8 cellular contexts compared by ENCODE assay signal in the genomic region with DNA sequence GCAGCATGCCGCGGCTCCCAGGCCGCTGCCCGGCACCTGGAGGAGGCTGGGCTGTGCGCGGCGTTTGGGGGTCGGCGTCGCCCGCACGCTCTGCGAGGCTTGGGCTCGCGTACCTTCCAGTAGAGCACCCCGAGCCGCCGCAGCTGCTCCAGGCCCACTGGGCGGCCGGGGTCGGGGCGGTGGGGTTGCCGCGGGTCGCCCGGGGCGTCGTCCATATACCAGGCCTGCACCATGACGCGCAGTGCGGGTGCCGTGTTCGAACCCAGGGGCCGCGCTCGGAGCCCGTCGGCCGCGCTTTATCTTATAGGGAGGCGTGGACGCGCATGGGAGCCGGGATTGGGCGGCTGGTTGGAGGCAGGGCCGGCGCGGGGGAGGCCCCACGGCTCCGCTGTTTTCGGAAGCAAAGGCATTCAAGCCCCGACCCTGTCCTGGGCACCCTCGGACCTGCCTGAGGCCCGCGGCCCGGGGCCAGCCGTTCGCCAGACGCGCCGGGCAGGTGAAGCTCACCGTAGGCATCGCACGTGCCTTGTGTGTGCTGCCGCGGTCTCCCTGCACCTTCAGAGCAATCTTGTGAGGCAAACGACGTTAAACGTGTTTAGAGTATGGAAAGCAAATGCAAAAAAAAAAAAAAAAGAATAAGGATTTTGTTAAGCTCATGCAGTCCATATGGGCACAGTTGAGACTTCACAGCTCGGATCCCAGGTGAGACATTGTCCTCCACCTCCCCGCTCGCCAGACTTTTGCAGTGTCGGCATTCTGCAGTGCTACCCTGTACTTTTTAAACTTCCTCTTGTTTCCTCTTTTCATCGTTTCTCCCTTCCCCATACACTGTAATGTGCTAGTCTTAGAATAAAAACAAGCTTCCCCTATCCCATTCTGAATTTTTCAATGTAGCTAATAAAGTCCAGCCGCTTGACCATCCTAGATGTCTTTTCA. TPM values are rescaled to one million over a fixed set of nuclear protein-coding genes. Genes with fewer than 3 reads are reported as not detected.
DNase-seq lines count a peak whose midpoint lies in the region; ATAC-seq and TF ChIP-seq lines count a peak whose summit lies in the region.

A gene with protein sequence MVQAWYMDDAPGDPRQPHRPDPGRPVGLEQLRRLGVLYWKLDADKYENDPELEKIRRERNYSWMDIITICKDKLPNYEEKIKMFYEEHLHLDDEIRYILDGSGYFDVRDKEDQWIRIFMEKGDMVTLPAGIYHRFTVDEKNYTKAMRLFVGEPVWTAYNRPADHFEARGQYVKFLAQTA (minus strand): TSS at position 277 of the 936 bp plus-strand sequence. CDS start 44 bp downstream, at position 233.

- TF ChIP-seq CTCF in transverse colon (IDR thresholded peaks at IDR 0.05) = no peak

- no peak within 1 kb of the TSS for H3K23ac ChIP-seq in trophoblast cell (ENCODE audit: low read length)

- DNase-seq in H7 (peak; percentile 91), LoVo (ENCODE audit: low spot score) (peak; percentile 78), SKM-1 (lab: John Stamatoyannopoulos, UW; ENCODE audit: unreplicated experiment) (peak; percentile 41), Right ventricle myocardium superior (peak; percentile 93), trophoblast cell (peak; percentile 82 to 87), transverse colon (peak; percentile 87)
- peak; percentile 82 for DNase-seq in activated naive CD8-positive, alpha-beta T cell treated with anti-CD3 and anti-CD28 coated beads, Interleukin-2, amount 10 ng/mL, durations not matched to agents 7 days and 5 days

- intact Hi-C loops in Right ventricle myocardium superior (cut with DNase I) = no loop called here
- intact Hi-C loops in transverse colon (cut with DNase I; ENCODE audit: low total_unique reads) = no loop called here

- H3K27me3 ChIP-seq in H7 (ENCODE audit: control insufficient read depth, insufficient read depth, low read length) = no peaks in the 10 kb centered on the region; the same call in 1 of the 2 replicates
- no peaks in the 10 kb centered on the region for H3K27me3 ChIP-seq in trophoblast cell (ENCODE audit: insufficient read depth, low read length)
- no peaks in the 10 kb centered on the region for H3K27me3 ChIP-seq in transverse colon

- peak within 1 kb of the TSS; percentile 90 for H3K27ac Mint-ChIP-seq in activated naive CD8-positive, alpha-beta T cell treated with anti-CD3 and anti-CD28 coated beads, Interleukin-2, amount 10 ng/mL, durations not matched to agents 7 days and 5 days

- no CpG with 5 or more reads among the region's 75 CpGs for WGBS in trophoblast cell (ENCODE audit: extremely low coverage, insufficient coverage, insufficient read length)
- WGBS in transverse colon (ENCODE audit: low coverage in 1 of 2), 2 donors = 4 to 5% methylated on average over 17 to 29 of the region's 75 CpGs

- H2AK5ac ChIP-seq in trophoblast cell (ENCODE audit: low read length) = peak within 1 kb of the TSS; percentile 31

- TF ChIP-seq EP300 in transverse colon (IDR thresholded peaks at IDR 0.05; ENCODE audit: low read depth) = no peak

- H3K9ac ChIP-seq in trophoblast cell (ENCODE audit: low read length) = peak within 1 kb of the TSS; percentile 98

- H2BK12ac ChIP-seq in trophoblast cell (ENCODE audit: low read length) = peak within 1 kb of the TSS; percentile 40

- peak within 1 kb of the TSS; percentile 77 for H2AFZ ChIP-seq in trophoblast cell (ENCODE audit: insufficient read depth, low read length, poor library complexity)

- peaks cover 11% of the 10 kb centered on the region for H3K79me1 ChIP-seq in trophoblast cell (ENCODE audit: low read length)

- peak within 1 kb of the TSS; percentile 93 for H4K91ac ChIP-seq in trophoblast cell (ENCODE audit: low read depth, low read length)

- H4K12ac ChIP-seq in trophoblast cell (ENCODE audit: low read depth, low read length) = peak within 1 kb of the TSS; percentile 94

- POLR2A ChIA-PET in activated naive CD8-positive, alpha-beta T cell treated with anti-CD3 and anti-CD28 coated beads, Interleukin-2, amount 10 ng/mL, durations not matched to agents 7 days and 5 days (lab: Charles Lee) = interaction anchor here (0.6 to 3.1 kb wide), 16 partner anchors 9 to 141 kb away, joined by 3 to 31 read pairs (median 4); a partner anchor contains a TSS

- no peaks in the 10 kb centered on the region for H3K27me3 Mint-ChIP-seq in activated naive CD8-positive, alpha-beta T cell treated with anti-CD3 and anti-CD28 coated beads, Interleukin-2, amount 10 ng/mL, durations not matched to agents 7 days and 5 days

- peaks cover 10% of the 10 kb centered on the region for H3K79me2 ChIP-seq in trophoblast cell (ENCODE audit: control insufficient read depth, insufficient read depth, low read length, poor library complexity)

- peak within 1 kb of the TSS; percentile 92 for H3K4me3 Mint-ChIP-seq in activated naive CD8-positive, alpha-beta T cell treated with anti-CD3 and anti-CD28 coated beads, Interleukin-2, amount 10 ng/mL, durations not matched to agents 7 days and 5 days

- peaks cover 3% of the 10 kb centered on the region for H3K9me3 Mint-ChIP-seq in activated naive CD8-positive, alpha-beta T cell treated with anti-CD3 and anti-CD28 coated beads, Interleukin-2, amount 10 ng/mL, durations not matched to agents 7 days and 5 days

- H3K9me3 ChIP-seq in trophoblast cell (ENCODE audit: insufficient read depth, low read depth, low read length) (no peaks in the 10 kb centered on the region), transverse colon (no peaks in the 10 kb centered on the region)

- H3K4me1 ChIP-seq in trophoblast cell (ENCODE audit: control insufficient read depth in 1 of 2, insufficient read depth in 2 of 2, low read length in 2 of 2) (peaks cover 0 to 2% of the 10 kb centered on the region in 2 experiments), transverse colon (peaks cover 3 to 24% (median 12%) of the 10 kb centered on the region in 4 donors)

- H4K8ac ChIP-seq in trophoblast cell (ENCODE audit: low read depth, low read length) = peak within 1 kb of the TSS; percentile 88

- peak; percentile 54 for ATAC-seq in activated naive CD8-positive, alpha-beta T cell treated with anti-CD3 and anti-CD28 coated beads, Interleukin-2, amount 10 ng/mL, durations not matched to agents 7 days and 5 days (ENCODE audit: low read depth)
- ATAC-seq in Right ventricle myocardium superior (ENCODE audit: poor library complexity) = peak; percentile 83

- no peaks in the 10 kb centered on the region for H3K36me3 ChIP-seq in H7 (replicated peaks; ENCODE audit: control insufficient read depth, insufficient read depth, low read length)
- peaks cover 2% of the 10 kb centered on the region in 2 experiments for H3K36me3 ChIP-seq in trophoblast cell (ENCODE audit: control insufficient read depth in 1 of 2, insufficient read depth in 2 of 2, low read length in 2 of 2)
- no peaks in the 10 kb centered on the region for H3K36me3 ChIP-seq in transverse colon

- peaks cover 17% of the 10 kb centered on the region for H3K36me3 Mint-ChIP-seq in activated naive CD8-positive, alpha-beta T cell treated with anti-CD3 and anti-CD28 coated beads, Interleukin-2, amount 10 ng/mL, durations not matched to agents 7 days and 5 days

- TF ChIP-seq POLR2A in transverse colon (IDR thresholded peaks at IDR 0.05) = peak; percentile 70

- peak within 1 kb of the TSS; percentile 97 for H3K18ac ChIP-seq in trophoblast cell (ENCODE audit: low read length)

- peak within 1 kb of the TSS; percentile 94 for H3K4me2 ChIP-seq in trophoblast cell (ENCODE audit: low read length)

- peak within 1 kb of the TSS; percentile 61 for H3K4ac ChIP-seq in trophoblast cell (ENCODE audit: low read depth, low read length)

- peak within 1 kb of the TSS; percentile 95 for H3K14ac ChIP-seq in trophoblast cell (ENCODE audit: low read length)

- H3K4me3 ChIP-seq in GM08714 (ENCODE audit: low read length) = peak within 1 kb of the TSS; percentile 76
- H3K4me3 ChIP-seq in H7 (ENCODE audit: insufficient read depth, low read depth, low read length) = peak within 1 kb of the TSS; percentile 83
- H3K4me3 ChIP-seq in trophoblast cell (ENCODE audit: low read depth, low read length) = peak within 1 kb of the TSS; percentile 88
- H3K4me3 ChIP-seq in transverse colon = peak within 1 kb of the TSS; percentile 70 to 97 (median 84)

- in situ Hi-C loops in transverse colon (cut with MboI; ENCODE audit: low pct_ligation_motif_present in 1 of 4, low pct_unique_long_range_greater_than_20kb in 1 of 4, low sequenced_read_pairs in 3 of 4) = no loop called here

- peak within 1 kb of the TSS; percentile 66 for H2BK5ac ChIP-seq in trophoblast cell (ENCODE audit: low read depth, low read length, poor library complexity)

- H3K27ac ChIP-seq in trophoblast cell (ENCODE audit: low read depth, low read length) = peak within 1 kb of the TSS; percentile 93
- peak within 1 kb of the TSS; percentile 97 to 100 (median 98) for H3K27ac ChIP-seq in transverse colon

- peaks cover 18% of the 10 kb centered on the region for H3K4me1 Mint-ChIP-seq in activated naive CD8-positive, alpha-beta T cell treated with anti-CD3 and anti-CD28 coated beads, Interleukin-2, amount 10 ng/mL, durations not matched to agents 7 days and 5 days

- H2BK120ac ChIP-seq in trophoblast cell (ENCODE audit: insufficient read depth, low read length, poor library complexity) = peak within 1 kb of the TSS; percentile 54

RNA-seq across cellular contexts. Expression of the gene that starts here (rescaled TPM):
- 19.8 and 21.0 TPM in 2 replicates for total RNA-seq in H7 (2014; rRNA removed; shearing (Covaris generic))
- 10 to 100 TPM; 16.6 to 19.5 TPM for total RNA-seq in activated naive CD8-positive, alpha-beta T cell treated with anti-CD3 and anti-CD28 coated beads, Interleukin-2, amount 10 ng/mL, durations not matched to agents 7 days and 5 days
- total RNA-seq in Right ventricle myocardium superior (141 TPM), transverse colon (100 to 1,000 TPM in 1 of 4 donors, 10 to 100 TPM in 3; 44.1 to 110 (median 78.1) TPM)
- 45.0 and 46.2 TPM in 2 replicates for polyA plus RNA-seq in trophoblast cell (2013)

Comparison
In these comparisons a context has a peak if more than half of its experiments do, and no peak if none do; other contexts are left out.
1. Peak in every context shown above with its lines: DNase-seq, ATAC-seq, H3K4me3 ChIP-seq and H3K27ac ChIP-seq.
2. DNase-seq: peak in every context shown above with its lines; median percentile 93 in Right ventricle myocardium superior; 91 in H7; 87 in transverse colon; 84 in trophoblast cell; 82 in activated naive CD8-positive, alpha-beta T cell treated with anti-CD3 and anti-CD28 coated beads, Interleukin-2, amount 10 ng/mL, durations not matched to agents 7 days and 5 days; 78 in LoVo; 41 in SKM-1.